ENCODE assay signal across 13 cellular contexts in genomic region chr1:182146286-182146685, GRCh38.
DNase-seq lines count a peak whose midpoint lies in the region; ATAC-seq and TF ChIP-seq lines count a peak whose summit lies in the region.
"Had no signal": no experiment of that assay in that cellular context is flagged by ENCODE, and none has a peak within 500 bp of the region (broad histone marks: within the 10 kb centered on the region; RNA-seq: fewer than 3 reads in every experiment).

No MANE protein-coding gene starts in this region.

- DNase-seq in CD14-positive monocyte (ENCODE audit: low spot score) = no peak
- peak; percentile 79 for DNase-seq in NCI-H69 (lab: John Stamatoyannopoulos, UW)
- peak; percentile 79 for DNase-seq in prostate gland (ENCODE audit: low spot score)
- DNase-seq in brain microvascular endothelial cell = no peak
- DNase-seq in BE2C = no peak
- DNase-seq in NCI-H1417 treated with DMSO at 0.1 percent for 48 hours (lab: John Stamatoyannopoulos, UW) = no peak
- DNase-seq: activated CD8-positive, alpha-beta memory T cell treated with anti-CD3 and anti-CD28 coated beads for 24 hours; endodermal cell; NCI-H446 treated with DMSO at 0.1 percent for 48 hours; SHP77 had no signal

- no peaks in the 10 kb centered on the region for H3K9me3 Mint-ChIP-seq in CD14-positive monocyte
- H3K9me3 Mint-ChIP-seq: endodermal cell, neural progenitor cell had no signal

- H3K9me3 ChIP-seq in esophagus (ENCODE audit: control insufficient read depth in 2 of 2, insufficient read depth in 1 of 2, low read depth in 1 of 2, low read length in 1 of 2) (no peaks in the 10 kb centered on the region), prostate gland (no peaks in the 10 kb centered on the region), BE2C (no peaks in the 10 kb centered on the region)

- intact Hi-C loops in CD14-positive monocyte (cut with micrococcal nuclease) = no loop called here
- intact Hi-C loops in prostate gland (cut with DNase I) = loop anchor here (10.0 kb wide), 1 partner anchor 639 kb away; the partner anchor contains the start of gene NPL

- peaks cover 72% of the 10 kb centered on the region for H3K4me1 Mint-ChIP-seq in CD14-positive monocyte

- H3K4me3 ChIP-seq in esophagus (ENCODE audit: low read depth in 1 of 2, low read length in 2 of 2) (no peak overlapping the region), prostate gland (no peak overlapping the region), brain microvascular endothelial cell (ENCODE audit: low read depth, low read length) (no peak overlapping the region), BE2C (ENCODE audit: low read depth, low read length) (no peak overlapping the region)
- H3K4me3 ChIP-seq: neural progenitor cell had no signal

- H3K4me1 ChIP-seq in esophagus (ENCODE audit: control insufficient read depth in 2 of 2, insufficient read depth in 2 of 2, low read length in 1 of 2) (peaks cover 5 to 17% of the 10 kb centered on the region in 2 donors), prostate gland (replicated peaks) (peaks cover 21% of the 10 kb centered on the region), BE2C (no peaks in the 10 kb centered on the region)

- H3K27me3 Mint-ChIP-seq in CD14-positive monocyte (ENCODE audit: low read depth in 3 of 3) = peaks cover 0 to 10% (median 1%) of the 10 kb centered on the region in 3 donors

- 55% methylated on average over 5 of the region's 5 CpGs for WGBS in esophagus, 2 donors
- WGBS in prostate gland = 45% methylated on average over 5 of the region's 5 CpGs

- in situ Hi-C loops in brain microvascular endothelial cell (cut with HindIII; ENCODE audit: low pct_ligation_motif_present, low sequenced_read_pairs) = no loop called here

- H3K27ac Mint-ChIP-seq in CD14-positive monocyte = peak overlapping the region; percentile 98 to 100 (median 99)
- H3K27ac Mint-ChIP-seq: endodermal cell, neural progenitor cell had no signal

- peaks cover 0 to 3% of the 10 kb centered on the region in 2 donors for H3K36me3 ChIP-seq in esophagus (ENCODE audit: control insufficient read depth in 2 of 2, insufficient read depth in 2 of 2, low read length in 1 of 2)
- no peaks in the 10 kb centered on the region for H3K36me3 ChIP-seq in prostate gland
- H3K36me3 ChIP-seq in brain microvascular endothelial cell (replicated peaks) = no peaks in the 10 kb centered on the region
- no peaks in the 10 kb centered on the region for H3K36me3 ChIP-seq in BE2C
- H3K36me3 ChIP-seq: neural progenitor cell had no signal

- TF ChIP-seq CTCF in CD14-positive monocyte (IDR thresholded peaks at IDR 0.05) = no peak
- TF ChIP-seq CTCF in prostate gland (IDR thresholded peaks at IDR 0.05) = no peak
- TF ChIP-seq CTCF in brain microvascular endothelial cell (IDR thresholded peaks at IDR 0.05; ENCODE audit: low read depth, low read length, missing control alignments) = no peak
- TF ChIP-seq CTCF in BE2C (IDR thresholded peaks at IDR 0.05; ENCODE audit: low read depth, low read length) = no peak

- H3K36me3 Mint-ChIP-seq in CD14-positive monocyte = peaks cover 1 to 3% of the 10 kb centered on the region in 2 donors
- H3K36me3 Mint-ChIP-seq: neural progenitor cell had no signal

- no peak for TF ChIP-seq POLR2A in prostate gland (IDR thresholded peaks at IDR 0.05)

- ATAC-seq in GM21723 (IDR thresholded peaks at IDR 0.05; ENCODE audit: unreplicated experiment) = no peak

- H3K27me3 ChIP-seq in esophagus (ENCODE audit: control insufficient read depth in 1 of 2, insufficient read depth in 2 of 2, low read length in 2 of 2) (no peaks in the 10 kb centered on the region), prostate gland (replicated peaks; ENCODE audit: insufficient read depth) (no peaks in the 10 kb centered on the region), brain microvascular endothelial cell (replicated peaks) (no peaks in the 10 kb centered on the region), BE2C (no peaks in the 10 kb centered on the region)
- H3K27me3 ChIP-seq: neural progenitor cell had no signal

- H3K4me3 Mint-ChIP-seq in CD14-positive monocyte = no peak overlapping the region
- H3K4me3 Mint-ChIP-seq: endodermal cell, neural progenitor cell had no signal

- H3K27ac ChIP-seq in esophagus (ENCODE audit: low read depth in 2 of 2, low read length in 1 of 2) (peak overlapping the region; percentile 2 to 45), prostate gland (peak overlapping the region; percentile 88 to 92), brain microvascular endothelial cell (no peak overlapping the region)
- H3K27ac ChIP-seq: neural progenitor cell had no signal

Comparison
In these comparisons a context has a peak if more than half of its experiments do, and no peak if none do; other contexts are left out.
1. DNase-seq: peak in NCI-H69 (single experiment) and prostate gland (single experiment); none in CD14-positive monocyte (single experiment), brain microvascular endothelial cell (single experiment), BE2C (single experiment) and NCI-H1417 treated with DMSO at 0.1 percent for 48 hours (single experiment).